ENCODE assay signal across 1 cellular context in the genomic region with DNA sequence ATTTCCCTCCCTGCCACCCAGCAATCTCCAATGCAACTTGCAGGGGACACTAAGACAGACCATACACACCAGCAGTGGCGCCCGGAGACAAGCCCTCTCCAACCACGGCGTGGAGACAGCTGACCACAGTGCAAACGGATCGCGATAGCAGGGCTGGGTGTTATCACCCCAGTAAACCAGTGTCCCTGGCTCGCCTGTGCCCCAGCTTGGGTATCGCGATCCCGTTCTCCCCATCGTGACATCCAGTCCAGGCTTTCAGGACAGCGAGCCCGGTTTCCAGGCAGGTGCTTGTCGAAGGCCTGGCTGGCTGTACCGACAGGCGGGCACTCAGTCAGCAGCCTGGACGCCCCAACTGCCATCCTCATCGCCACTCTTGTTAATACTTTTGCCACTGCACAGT.
TF ChIP-seq lines count a peak whose summit lies in the region.

No MANE protein-coding gene starts in this region.

TF ChIP-seq in WTC11, 78 proteins besides CTCF, POLR2A, EP300 and RAD21 (continued from another document):
- TF ChIP-seq PRDM15 (CRISPR knock-in tag; IDR thresholded peaks at IDR 0.05), result peak; percentile 96
